In genomic region chr14:58281969-58282368, GRCh38 we compare ENCODE assay signal across 10 cellular contexts. TPM values are rescaled to one million over a fixed set of nuclear protein-coding genes. Genes with fewer than 3 reads are reported as not detected.
DNase-seq lines count a peak whose midpoint lies in the region; FAIRE-seq and TF ChIP-seq lines count a peak whose summit lies in the region.
"Had no signal": no experiment of that assay in that cellular context is flagged by ENCODE, and none has a peak within 500 bp of the region (broad histone marks: within the 10 kb centered on the region; RNA-seq: fewer than 3 reads in every experiment).

No MANE protein-coding gene starts in this region.

- H3K27ac Mint-ChIP-seq in nephron progenitor cell (peak overlapping the region; percentile 42), glutamatergic neuron (ENCODE audit: unreplicated experiment) (no peak overlapping the region)

- no peaks in the 10 kb centered on the region for H3K27me3 Mint-ChIP-seq in nephron progenitor cell (ENCODE audit: low read depth, poor library complexity)
- H3K27me3 Mint-ChIP-seq in glutamatergic neuron (ENCODE audit: unreplicated experiment), result peaks cover 3% of the 10 kb centered on the region

- POLR2A ChIA-PET in endothelial cell of umbilical vein (lab: Charles Lee), result interaction anchor here (1.3 kb wide), 1 partner anchor 16 kb away, joined by 7 read pairs; the partner anchor contains the start of gene ARID4A

- FAIRE-seq in endothelial cell of umbilical vein (lab: Jason Lieb, UNC), result no peak

- CTCF ChIA-PET in endothelial cell of umbilical vein (lab: Charles Lee), result interaction anchor here (0.6 to 2.1 kb wide), 3 partner anchors 16 to 23 kb away, joined by 3 to 9 read pairs (median 4); partner anchors contain the start of gene ARID4A

- H3K4me1 Mint-ChIP-seq in nephron progenitor cell, result peaks cover 9% of the 10 kb centered on the region
- peaks cover 5% of the 10 kb centered on the region for H3K4me1 Mint-ChIP-seq in glutamatergic neuron (ENCODE audit: low read depth, unreplicated experiment)

- H3K4me3 ChIP-seq in ACC112 (ENCODE audit: low read depth, low read length), result no peak overlapping the region
- H3K4me3 ChIP-seq in SK-N-MC, result peak overlapping the region; percentile 63
- no peak overlapping the region for H3K4me3 ChIP-seq in endothelial cell of umbilical vein (replicated peaks in 1 of 3; ENCODE audit: insufficient read depth in 1 of 3, low read depth in 1 of 3, low read length in 3 of 3)

- H3K4me1 ChIP-seq in ACC112 (ENCODE audit: control insufficient read depth, insufficient read depth, low read length, unreplicated experiment), result peaks cover 24% of the 10 kb centered on the region
- peaks cover 25% of the 10 kb centered on the region for H3K4me1 ChIP-seq in endothelial cell of umbilical vein (ENCODE audit: control insufficient read depth, extremely low read depth, insufficient read depth, low read length)

- H3K79me2 ChIP-seq in ACC112 (ENCODE audit: control insufficient read depth, insufficient read depth, low read length, unreplicated experiment), result peaks cover 84% of the 10 kb centered on the region
- H3K79me2 ChIP-seq in endothelial cell of umbilical vein (ENCODE audit: control insufficient read depth, insufficient read depth, low read length), result peaks cover 74% of the 10 kb centered on the region

- dilution Hi-C loops in endothelial cell of umbilical vein (cut with MboI; ENCODE audit: extremely low pct_ligation_motif_present, low sequenced_read_pairs), result no loop called here

- peaks cover 86% of the 10 kb centered on the region for H3K36me3 Mint-ChIP-seq in nephron progenitor cell (ENCODE audit: low read depth)
- H3K36me3 Mint-ChIP-seq in glutamatergic neuron (ENCODE audit: unreplicated experiment), result no peaks in the 10 kb centered on the region

- H3K9me3 Mint-ChIP-seq in nephron progenitor cell, result no peaks in the 10 kb centered on the region
- H3K9me3 Mint-ChIP-seq in glutamatergic neuron (ENCODE audit: unreplicated experiment), result no peaks in the 10 kb centered on the region

- peaks cover 7% of the 10 kb centered on the region for H4K20me1 ChIP-seq in endothelial cell of umbilical vein (replicated peaks; ENCODE audit: control insufficient read depth, extremely low read depth, insufficient read depth, low read length)

- H3K27ac ChIP-seq in ACC112 (ENCODE audit: low read depth, low read length), result peak overlapping the region; percentile 97
- H3K27ac ChIP-seq in SK-N-MC, result peak overlapping the region; percentile 97
- peak overlapping the region; percentile 72 for H3K27ac ChIP-seq in endothelial cell of umbilical vein (ENCODE audit: insufficient read depth, low read depth, low read length)

- no peaks in the 10 kb centered on the region for H3K9me3 ChIP-seq in SK-N-MC (ENCODE audit: low read depth, low read length)
- no peaks in the 10 kb centered on the region for H3K9me3 ChIP-seq in endothelial cell of umbilical vein (replicated peaks; ENCODE audit: control insufficient read depth, insufficient read depth, low read length)

- H3K4me2 ChIP-seq in endothelial cell of umbilical vein (ENCODE audit: insufficient read depth, low read length), result peak overlapping the region; percentile 74

- no peak overlapping the region for H3K4me3 Mint-ChIP-seq in nephron progenitor cell
- no peak overlapping the region for H3K4me3 Mint-ChIP-seq in glutamatergic neuron (ENCODE audit: unreplicated experiment)

- H2AFZ ChIP-seq in ACC112 (ENCODE audit: low read length, unreplicated experiment) (no peak overlapping the region), endothelial cell of umbilical vein (ENCODE audit: low read depth, low read length) (no peak overlapping the region)

- TF ChIP-seq CTCF in endothelial cell of umbilical vein (IDR thresholded peaks at IDR 0.05; ENCODE audit: extremely low read depth in 1 of 2, insufficient read depth in 1 of 2, low read depth in 1 of 2, low read length in 2 of 2) (no peak), nephron progenitor cell (IDR thresholded peaks at IDR 0.05) (no peak), glutamatergic neuron (IDR thresholded peaks at IDR 0.05; ENCODE audit: partially characterized antibody, unreplicated experiment) (no peak)

- no peaks in the 10 kb centered on the region for H3K9me1 ChIP-seq in endothelial cell of umbilical vein (replicated peaks; ENCODE audit: control insufficient read depth, extremely low read depth, insufficient read depth, low read length)

- no peak for DNase-seq in SK-N-MC (ENCODE audit: low read depth, low spot score)
- peak; percentile 14 for DNase-seq in endothelial cell of umbilical vein (ENCODE audit: low read depth, low spot score)
- no peak for DNase-seq in nephron progenitor cell
- no peak for DNase-seq in NCI-H1417 treated with DMSO at 0.1 percent for 48 hours (lab: John Stamatoyannopoulos, UW)
- DNase-seq in OCI-M2 (lab: John Stamatoyannopoulos, UW; ENCODE audit: unreplicated experiment), result no peak
- no peak for DNase-seq in glutamatergic neuron
- no peak for DNase-seq in GOT3 (lab: John Stamatoyannopoulos, UW)
- DNase-seq: DMS79, NCI-H1092 treated with DMSO at 0.1 percent for 48 hours had no signal

- intact Hi-C loops in endothelial cell of umbilical vein (cut with micrococcal nuclease), result loop anchor here (1.0 kb wide), 1 partner anchor 16 kb away; the partner anchor contains the start of gene ARID4A

- no peak for TF ChIP-seq POLR2A in endothelial cell of umbilical vein (IDR thresholded peaks at IDR 0.05; ENCODE audit: low read depth, low read length)

- no peaks in the 10 kb centered on the region for H3K27me3 ChIP-seq in ACC112 (ENCODE audit: insufficient read depth, low read length)
- no peaks in the 10 kb centered on the region for H3K27me3 ChIP-seq in endothelial cell of umbilical vein (ENCODE audit: control insufficient read depth in 2 of 2, insufficient read depth in 2 of 2, low read length in 2 of 2)

- H3K36me3 ChIP-seq in ACC112 (ENCODE audit: insufficient read depth, low read length), result peaks cover 44% of the 10 kb centered on the region
- peaks cover 77% of the 10 kb centered on the region for H3K36me3 ChIP-seq in SK-N-MC (ENCODE audit: insufficient read depth, low read length)
- H3K36me3 ChIP-seq in endothelial cell of umbilical vein (ENCODE audit: control insufficient read depth in 2 of 2, extremely low read depth in 1 of 2, insufficient read depth in 2 of 2, low read length in 2 of 2), result peaks cover 8 to 17% of the 10 kb centered on the region in 2 experiments

- no TSS peak for BruUV-seq in endothelial cell of umbilical vein (replicated peaks; lab: Mats Ljungman, UMichigan)

- peak overlapping the region; percentile 73 for H3K9ac ChIP-seq in SK-N-MC (ENCODE audit: insufficient read length)
- H3K9ac ChIP-seq in endothelial cell of umbilical vein (replicated peaks; ENCODE audit: extremely low read depth, insufficient read depth, low read length), result peak overlapping the region; percentile 51

TF ChIP-seq in endothelial cell of umbilical vein, 7 proteins besides CTCF, POLR2A, EP300 and RAD21:
- TF ChIP-seq JUN (IDR thresholded peaks at IDR 0.05; ENCODE audit: borderline replicate concordance, insufficient read depth, insufficient read length, low read depth), result no peak
- no peak for TF ChIP-seq GATA2 (IDR thresholded peaks at IDR 0.05; ENCODE audit: insufficient read depth, insufficient read length, low read depth, low read length)
- no peak for TF ChIP-seq MYC (IDR thresholded peaks at IDR 0.05; ENCODE audit: low read depth, low read length)
- TF ChIP-seq POLR2AphosphoS5 (IDR thresholded peaks at IDR 0.05; ENCODE audit: insufficient read depth, low read depth, low read length), result no peak
- TF ChIP-seq FOS (IDR thresholded peaks at IDR 0.05; ENCODE audit: borderline replicate concordance, insufficient read depth, low read length), result no peak
- no peak for TF ChIP-seq EZH2 (IDR thresholded peaks at IDR 0.05; ENCODE audit: borderline replicate concordance, low read depth, low read length, severe bottlenecking)
- TF ChIP-seq MAX (IDR thresholded peaks at IDR 0.05; ENCODE audit: insufficient read depth, insufficient read length), result no peak

RNA-seq across cellular contexts. Expression of gene ARID4A, which starts 16.4 kb away (rescaled TPM):
- total RNA-seq in endothelial cell of umbilical vein (20.0 and 21.5 TPM in 2 replicates), glutamatergic neuron (ENCODE audit: unreplicated experiment) (22.4 TPM)
- polyA plus RNA-seq in endothelial cell of umbilical vein, result 2.7 and 3.7 TPM in 2 replicates
- polyA plus RNA-seq in endothelial cell of umbilical vein (2011; cell fraction: cytosol; rRNA removed), result 4.2 and 4.4 TPM in 2 replicates
- polyA plus RNA-seq in endothelial cell of umbilical vein (2011; cell fraction: nucleus; rRNA removed), result 22.5 and 31.4 TPM in 2 replicates
- 8.4 and 12.3 TPM in 2 replicates for polyA plus RNA-seq in endothelial cell of umbilical vein (2012)
- polyA minus RNA-seq in endothelial cell of umbilical vein, result 12.7 and 13.0 TPM in 2 replicates
- 5.7 TPM for polyA minus RNA-seq in endothelial cell of umbilical vein (2011; cell fraction: cytosol; rRNA and poly(A)+ RNA removed)
- polyA minus RNA-seq in endothelial cell of umbilical vein (2011; cell fraction: nucleus; rRNA and poly(A)+ RNA removed), result 25.0 and 29.9 TPM in 2 replicates

RNA-seq across cellular contexts. Expression of gene PSMA3, which starts 37.3 kb away (rescaled TPM):
- 228 and 240 TPM in 2 replicates for total RNA-seq in endothelial cell of umbilical vein
- 274 and 297 TPM in 2 replicates for polyA plus RNA-seq in endothelial cell of umbilical vein
- 258 and 315 TPM in 2 replicates for polyA plus RNA-seq in endothelial cell of umbilical vein (2011; cell fraction: cytosol; rRNA removed)
- 142 and 181 TPM in 2 replicates for polyA plus RNA-seq in endothelial cell of umbilical vein (2011; cell fraction: nucleus; rRNA removed)
- polyA plus RNA-seq in endothelial cell of umbilical vein (2012), result 139 and 245 TPM in 2 replicates
- polyA minus RNA-seq in endothelial cell of umbilical vein, result 190 and 204 TPM in 2 replicates
- polyA minus RNA-seq in endothelial cell of umbilical vein (2011; cell fraction: cytosol; rRNA and poly(A)+ RNA removed), result 83.9 TPM
- 56.6 and 86.0 TPM in 2 replicates for polyA minus RNA-seq in endothelial cell of umbilical vein (2011; cell fraction: nucleus; rRNA and poly(A)+ RNA removed)
- total RNA-seq in glutamatergic neuron (ENCODE audit: unreplicated experiment), result 116 TPM
